In genomic region chr5:14141764-14142163, GRCh38 we compare ENCODE assay signal across 13 cellular contexts. TPM values are rescaled to one million over a fixed set of nuclear protein-coding genes. Genes with fewer than 3 reads are reported as not detected.
DNase-seq lines count a peak whose midpoint lies in the region; ATAC-seq, FAIRE-seq and TF ChIP-seq lines count a peak whose summit lies in the region.
"Had no signal": no experiment of that assay in that cellular context is flagged by ENCODE, and none has a peak within 500 bp of the region (broad histone marks: within the 10 kb centered on the region; RNA-seq: fewer than 3 reads in every experiment).

No MANE protein-coding gene starts in this region.

- ATAC-seq in HepG2 (no peak), right lobe of liver (no peak), WTC11 (no peak), memory B cell (ENCODE audit: low read depth) (no peak), HG03280 (IDR thresholded peaks at IDR 0.05; ENCODE audit: unreplicated experiment) (no peak)

- 13% methylated on average over 3 of the region's 3 CpGs for WGBS in HepG2 (ENCODE audit: low lambda C conversion rate)
- 80% methylated on average over 3 of the region's 3 CpGs for WGBS in right lobe of liver (ENCODE audit: insufficient coverage, low coverage, low lambda C conversion rate, missing lambda C conversion rate)

- H3K36me3 ChIP-seq in HepG2 (replicated peaks in 1 of 2; ENCODE audit: control insufficient read depth in 1 of 2, insufficient read depth in 2 of 2, low read length in 2 of 2) = no peaks in the 10 kb centered on the region
- H3K36me3 ChIP-seq in right lobe of liver = no peaks in the 10 kb centered on the region

- no peak for TF ChIP-seq RAD21 in HepG2 (CRISPR knock-in tag; IDR thresholded peaks at IDR 0.05)

- H3K9me3 Mint-ChIP-seq in WTC11 (no peaks in the 10 kb centered on the region), memory B cell (no peaks in the 10 kb centered on the region)
- no peaks in the 10 kb centered on the region for H3K9me3 Mint-ChIP-seq in activated CD4-positive, alpha-beta memory T cell treated with anti-CD3 and anti-CD28 coated beads for 36 hours

- no peaks in the 10 kb centered on the region for H3K36me3 Mint-ChIP-seq in WTC11
- peaks cover 2% of the 10 kb centered on the region for H3K36me3 Mint-ChIP-seq in memory B cell
- H3K36me3 Mint-ChIP-seq in activated CD4-positive, alpha-beta memory T cell treated with anti-CD3 and anti-CD28 coated beads for 36 hours = no peaks in the 10 kb centered on the region

- H3K4me3 ChIP-seq in HepG2 (replicated peaks in 1 of 3; ENCODE audit: insufficient read depth in 1 of 3, low read depth in 2 of 3, low read length in 3 of 3) (peak overlapping the region; percentile 85 to 99 (median 86); a peak in 5 of 6 replicates), right lobe of liver (no peak overlapping the region)

- H3K4me1 Mint-ChIP-seq in WTC11 (peaks cover 30% of the 10 kb centered on the region), memory B cell (peaks cover 16% of the 10 kb centered on the region)
- H3K4me1 Mint-ChIP-seq in activated CD4-positive, alpha-beta memory T cell treated with anti-CD3 and anti-CD28 coated beads for 36 hours (ENCODE audit: low read depth) = peaks cover 12% of the 10 kb centered on the region

- TF ChIP-seq EP300 in HepG2 (IDR thresholded peaks at IDR 0.05; ENCODE audit: low read depth in 2 of 2, low read length in 2 of 2) (no peak), HepG2 (CRISPR knock-in tag; IDR thresholded peaks at IDR 0.05; ENCODE audit: borderline replicate concordance) (no peak)

- H3K27me3 ChIP-seq in HepG2 (ENCODE audit: control insufficient read depth in 1 of 2, insufficient read depth in 2 of 2, low read length in 2 of 2) = no peaks in the 10 kb centered on the region; a peak in 2 of 5 replicates
- H3K27me3 ChIP-seq in right lobe of liver = no peaks in the 10 kb centered on the region

- no peaks in the 10 kb centered on the region for H3K9me3 ChIP-seq in HepG2 (ENCODE audit: low read length)
- no peaks in the 10 kb centered on the region for H3K9me3 ChIP-seq in right lobe of liver

- H3K4me3 Mint-ChIP-seq in WTC11 = peak overlapping the region; percentile 81
- no peak overlapping the region for H3K4me3 Mint-ChIP-seq in memory B cell
- no peak overlapping the region for H3K4me3 Mint-ChIP-seq in activated CD4-positive, alpha-beta memory T cell treated with anti-CD3 and anti-CD28 coated beads for 36 hours

- H3K27me3 Mint-ChIP-seq in WTC11 (ENCODE audit: low read depth) (peaks cover 8% of the 10 kb centered on the region; the same call in 1 of the 2 replicates), memory B cell (peaks cover 4% of the 10 kb centered on the region)
- H3K27me3 Mint-ChIP-seq in activated CD4-positive, alpha-beta memory T cell treated with anti-CD3 and anti-CD28 coated beads for 36 hours = peaks cover 48% of the 10 kb centered on the region

- POLR2A ChIA-PET in HepG2 (lab: Yijun Ruan, JAX) = interaction anchor here (1.2 to 1.8 kb wide), 2 partner anchors 9 to 27 kb away, joined by 3 to 5 read pairs; no protein-coding TSS in a partner anchor
- POLR2A ChIA-PET in WTC11 (lab: Charles Lee) = interaction anchor here (0.6 kb wide), 1 partner anchor 440 kb away, joined by 3 read pairs; no protein-coding TSS in a partner anchor
- POLR2A ChIA-PET in activated CD4-positive, alpha-beta memory T cell treated with anti-CD3 and anti-CD28 coated beads for 36 hours (lab: Charles Lee) = no interaction called here

- H4K20me1 ChIP-seq in HepG2 (ENCODE audit: insufficient read depth, low read length) = peaks cover 18% of the 10 kb centered on the region

- H3K79me2 ChIP-seq in HepG2 (ENCODE audit: insufficient read depth, low read length) = peaks cover 26% of the 10 kb centered on the region

- no TSS peak for BruUV-seq in HepG2 (replicated peaks; lab: Mats Ljungman, UMichigan)

- DNase-seq in HepG2 (ENCODE audit: low spot score) (no peak), right lobe of liver (no peak), WTC11 (ENCODE audit: low spot score) (no peak), memory B cell (ENCODE audit: low spot score in 2 of 2) (no peak), GM12892 (ENCODE audit: insufficient read length) (no peak), NCI-H1105 treated with DMSO at 0.1 percent for 48 hours (lab: John Stamatoyannopoulos, UW) (no peak)
- no peak for DNase-seq in activated CD4-positive, alpha-beta memory T cell treated with anti-CD3 and anti-CD28 coated beads for 36 hours
- DNase-seq: AML-193; amniotic stem cell; effector CD4-positive, alpha-beta T cell; NCI-H2081 had no signal

- H2AFZ ChIP-seq in HepG2 (ENCODE audit: low read length) = no peak overlapping the region

- no peak overlapping the region for H3K27ac Mint-ChIP-seq in WTC11
- peak overlapping the region; percentile 92 for H3K27ac Mint-ChIP-seq in memory B cell
- no peak overlapping the region for H3K27ac Mint-ChIP-seq in activated CD4-positive, alpha-beta memory T cell treated with anti-CD3 and anti-CD28 coated beads for 36 hours
- H3K27ac Mint-ChIP-seq: T-helper 2 cell treated with Interferon-gamma antibody and Interleukin-4, amounts not matched to agents 5 μg/mL and 100 μg/mL, for 36 hours had no signal

- TF ChIP-seq POLR2A in HepG2 (IDR thresholded peaks at IDR 0.05; ENCODE audit: insufficient read depth in 1 of 2, low read depth in 2 of 2, low read length in 2 of 2) = no peak
- TF ChIP-seq POLR2A in right lobe of liver (IDR thresholded peaks at IDR 0.05) = no peak
- TF ChIP-seq POLR2A in GM12892 (IDR thresholded peaks at IDR 0.05; ENCODE audit: low read depth, low read length) = no peak

- peak overlapping the region; percentile 98 for H3K4me2 ChIP-seq in HepG2 (ENCODE audit: low read depth, low read length)

- no peak for TF ChIP-seq CTCF in HepG2 (CRISPR knock-in tag; IDR thresholded peaks at IDR 0.05)
- no peak for TF ChIP-seq CTCF in right lobe of liver (IDR thresholded peaks at IDR 0.05)
- no peak for TF ChIP-seq CTCF in WTC11 (IDR thresholded peaks at IDR 0.05)

- CTCF ChIA-PET in HepG2 (lab: Yijun Ruan, JAX; ENCODE audit: low intra/inter-chr PET ratio, low total read pairs) (no interaction called here), WTC11 (lab: Charles Lee) (interaction anchor here (0.6 to 5.9 kb wide), 13 partner anchors 9 to 215 kb away, joined by 3 to 45 read pairs (median 3); no protein-coding TSS in a partner anchor)
- CTCF ChIA-PET in activated CD4-positive, alpha-beta memory T cell treated with anti-CD3 and anti-CD28 coated beads for 36 hours (lab: Charles Lee) = interaction anchor here (0.8 kb wide), 1 partner anchor 19 kb away, joined by 3 read pairs; no protein-coding TSS in a partner anchor

- FAIRE-seq in HepG2 (lab: Jason Lieb, UNC) = no peak
- no peak for FAIRE-seq in GM12892 (lab: Jason Lieb, UNC)

- peak overlapping the region; percentile 66; the same call in 1 of the 2 replicates for H3K9ac ChIP-seq in HepG2 (ENCODE audit: insufficient read depth, low read depth, low read length)

- in situ Hi-C loops in HepG2 (cut with HindIII; ENCODE audit: extremely low pct_ligation_motif_present, low pct_unique_long_range_greater_than_20kb) = loop anchor here (10.0 kb wide), 1 partner anchor 123 kb away; no protein-coding TSS in a partner anchor

- intact Hi-C loops in HepG2 (cut with micrococcal nuclease; ENCODE audit: unreplicated experiment) = loop anchor here (1.0 to 10.0 kb wide), 3 partner anchors 29 to 523 kb away; partner anchors contain the start of gene OTULIN
- intact Hi-C loops in right lobe of liver (cut with DNase I) = no loop called here
- intact Hi-C loops in activated CD4-positive, alpha-beta memory T cell treated with anti-CD3 and anti-CD28 coated beads for 36 hours (cut with micrococcal nuclease) = loop anchor here (5.0 to 10.0 kb wide), 4 partner anchors 123 to 526 kb away; partner anchors contain the start of gene OTULINL

- H3K27ac ChIP-seq in HepG2 (ENCODE audit: extremely low read length, insufficient read depth, low read length) (no peak overlapping the region), right lobe of liver (no peak overlapping the region)

- H3K4me1 ChIP-seq in HepG2 (ENCODE audit: insufficient read depth, low read length) = peaks cover 16% of the 10 kb centered on the region
- H3K4me1 ChIP-seq in right lobe of liver = peaks cover 0 to 16% (median 9%) of the 10 kb centered on the region in 4 donors

TF ChIP-seq in HepG2, 621 proteins besides CTCF, POLR2A, EP300 and RAD21 (continues in another document):
- no peak for TF ChIP-seq SRY (CRISPR knock-in tag; IDR thresholded peaks at IDR 0.05)

TF ChIP-seq in WTC11, 78 proteins besides CTCF, POLR2A, EP300 and RAD21 (continues in another document):
- TF ChIP-seq KAT7 (CRISPR knock-in tag; IDR thresholded peaks at IDR 0.05; ENCODE audit: borderline replicate concordance) = no peak

RNA-seq across cellular contexts. Expression of gene TRIO, which starts 1.4 kb away (rescaled TPM):
- total RNA-seq in HepG2 (2016; rRNA removed; fragmentation: Illumina TruSeq; extraction: Trizol) (40.1 and 45.2 TPM in 2 replicates), right lobe of liver (10 to 100 TPM; 34.7 to 63.5 (median 50.2) TPM), WTC11 (2021) (69.2 to 88.8 TPM (median 73.5 TPM) in 3 replicates)
- 21.2 and 24.0 TPM in 2 replicates for total RNA-seq in HepG2 (2016; cell fraction: cytosol; rRNA removed; fragmentation: Illumina TruSeq; extraction: Trizol; ENCODE audit: low read depth)
- total RNA-seq in HepG2 (2016; cell fraction: insoluble cytoplasmic fraction; rRNA removed; fragmentation: Illumina TruSeq; extraction: Trizol) = 33.5 and 38.3 TPM in 2 replicates
- 21.6 and 23.8 TPM in 2 replicates for total RNA-seq in HepG2 (2016; cell fraction: membrane; rRNA removed; fragmentation: Illumina TruSeq; extraction: Trizol)
- 110 and 124 TPM in 2 replicates for total RNA-seq in HepG2 (2016; cell fraction: nucleus; rRNA removed; fragmentation: Illumina TruSeq; extraction: Trizol)
- polyA plus RNA-seq in HepG2 (2011; rRNA removed) = 45.9 and 54.9 TPM in 2 replicates
- polyA plus RNA-seq in HepG2 (2011; cell fraction: cytosol; rRNA removed) = 21.6 and 26.5 TPM in 2 replicates
- 164 and 205 TPM in 2 replicates for polyA plus RNA-seq in HepG2 (2011; cell fraction: nucleus; rRNA removed)
- polyA plus RNA-seq in HepG2 (2012) = 38.4 and 43.8 TPM in 2 replicates
- 0.63 and 1.0 TPM in 2 replicates for polyA plus RNA-seq in HepG2 (2016; cell fraction: cytosol; fragmentation: Illumina TruSeq; extraction: Trizol; ENCODE audit: low read depth)
- 11.0 and 18.7 TPM in 2 replicates for polyA plus RNA-seq in HepG2 (2016; cell fraction: insoluble cytoplasmic fraction; fragmentation: Illumina TruSeq; extraction: Trizol; ENCODE audit: low read depth)
- polyA plus RNA-seq in HepG2 (2016; cell fraction: membrane; fragmentation: Illumina TruSeq; extraction: Trizol; ENCODE audit: low read depth) = 2.1 and 2.3 TPM in 2 replicates
- polyA plus RNA-seq in HepG2 (2016; cell fraction: nucleus; fragmentation: Illumina TruSeq; extraction: Trizol; ENCODE audit: insufficient read depth, low read depth) = 112 and 131 TPM in 2 replicates
- 240 and 302 TPM in 2 replicates for polyA minus RNA-seq in HepG2 (2011; rRNA and poly(A)+ RNA removed; ENCODE audit: low replicate concordance)
- polyA minus RNA-seq in HepG2 (2011; cell fraction: cytosol; rRNA and poly(A)+ RNA removed) = 39.7 and 40.6 TPM in 2 replicates
- 318 and 321 TPM in 2 replicates for polyA minus RNA-seq in HepG2 (2011; cell fraction: nucleus; rRNA and poly(A)+ RNA removed)
- polyA plus RNA-seq in GM12892 (2012; ENCODE audit: missing spikeins) = 77.8 TPM
- 1 to 10 TPM; 6.0 to 6.6 TPM for total RNA-seq in activated CD4-positive, alpha-beta memory T cell treated with anti-CD3 and anti-CD28 coated beads for 36 hours

Comparison
In these comparisons a context has a peak if more than half of its experiments do, and no peak if none do; other contexts are left out.
1. H3K4me3 ChIP-seq: peak in HepG2 (3 of 3); none in right lobe of liver (0 of 3).
2. intact Hi-C loops: an anchor here in HepG2 (1.0 to 10.0 kb wide) and activated CD4-positive, alpha-beta memory T cell treated with anti-CD3 and anti-CD28 coated beads for 36 hours (5.0 to 10.0 kb wide); none called in right lobe of liver.